Comparison of ENCODE assay signal across 8 cellular contexts in genomic region chr14:23469906-23470403, GRCh38. TPM values are rescaled to one million over a fixed set of nuclear protein-coding genes. Genes with fewer than 3 reads are reported as not detected.
DNase-seq lines count a peak whose midpoint lies in the region; ATAC-seq, FAIRE-seq and TF ChIP-seq lines count a peak whose summit lies in the region.

No MANE protein-coding gene starts in this region.

- H3K36me3 ChIP-seq in right lobe of liver = peaks cover 2 to 39% (median 11%) of the 10 kb centered on the region in 4 donors

- H4K5ac ChIP-seq in H9 (ENCODE audit: insufficient read length, low read depth, low read length) = peak overlapping the region; percentile 90

- H4K20me1 ChIP-seq in H9 (ENCODE audit: control insufficient read depth, insufficient read depth, insufficient read length) = no peaks in the 10 kb centered on the region

- intact Hi-C loops in right lobe of liver (cut with DNase I) = no loop called here

- no peak for FAIRE-seq in GM12891 (lab: Jason Lieb, UNC)

- DNase-seq in AG09309 (ENCODE audit: low read depth) = no peak
- no peak for DNase-seq in H9
- no peak for DNase-seq in activated naive CD8-positive, alpha-beta T cell treated with anti-CD3 and anti-CD28 coated beads, Interleukin-2, amount 50 U/mL, for 24 hours
- DNase-seq in right lobe of liver = no peak
- no peak for DNase-seq in AG08395 (ENCODE audit: low spot score)
- DNase-seq in GM12891 (ENCODE audit: insufficient read length, low spot score) = no peak
- no peak for DNase-seq in NCI-H446 (lab: John Stamatoyannopoulos, UW)
- DNase-seq in ureter (ENCODE audit: low spot score) = no peak

- H3K9me3 Mint-ChIP-seq in H9 = no peaks in the 10 kb centered on the region
- H3K9me3 Mint-ChIP-seq in activated naive CD8-positive, alpha-beta T cell treated with anti-CD3 and anti-CD28 coated beads, Interleukin-2, amount 50 U/mL, for 24 hours = no peaks in the 10 kb centered on the region

- H3K27me3 ChIP-seq in H9 (ENCODE audit: insufficient read depth, low read length) (no peaks in the 10 kb centered on the region), right lobe of liver (no peaks in the 10 kb centered on the region)

- H4K8ac ChIP-seq in H9 (replicated peaks; ENCODE audit: insufficient read length, low read depth, low read length) = no peak overlapping the region

- H3K4me3 ChIP-seq in AG09309 (ENCODE audit: control insufficient read depth, low read depth, low read length) = peak overlapping the region; percentile 97
- H3K4me3 ChIP-seq in right lobe of liver = peak overlapping the region; percentile 83 to 92 (median 85)

- peak overlapping the region; percentile 88 for H3K4me2 ChIP-seq in H9 (ENCODE audit: insufficient read depth, insufficient read length, low read length)

- no peak overlapping the region for H3K23ac ChIP-seq in H9 (ENCODE audit: insufficient read length, low read depth, low read length)

- no peak overlapping the region for H2BK120ac ChIP-seq in H9 (ENCODE audit: low read depth, low read length, poor library complexity, severe bottlenecking)

- H3K4me1 ChIP-seq in H9 (ENCODE audit: insufficient read depth, low read length) (no peaks in the 10 kb centered on the region), right lobe of liver (peaks cover 0 to 7% (median 2%) of the 10 kb centered on the region in 4 donors)

- H3T11ph ChIP-seq in H9 (ENCODE audit: low read length) = no peak overlapping the region

- no peak overlapping the region for H2AK5ac ChIP-seq in H9 (ENCODE audit: insufficient read length, low read length)

- H3K14ac ChIP-seq in H9 (ENCODE audit: insufficient read depth, low read length) = 0 out of 2 replicates have a peak overlapping the region, but pooled peaks have one; percentile 77

- H3K79me1 ChIP-seq in H9 (ENCODE audit: insufficient read depth, low read depth, low read length, poor library complexity, severe bottlenecking) = no peaks in the 10 kb centered on the region

- H3K4me1 Mint-ChIP-seq in H9 = peaks cover 0 to 4% of the 10 kb centered on the region in 2 experiments; a peak in 2 of 4 replicates
- H3K4me1 Mint-ChIP-seq in activated naive CD8-positive, alpha-beta T cell treated with anti-CD3 and anti-CD28 coated beads, Interleukin-2, amount 50 U/mL, for 24 hours = no peaks in the 10 kb centered on the region

- H2BK15ac ChIP-seq in H9 (ENCODE audit: low read depth, low read length) = no peak overlapping the region

- H3K23me2 ChIP-seq in H9 (ENCODE audit: insufficient read length, low read depth, low read length, poor library complexity, severe bottlenecking) = peaks cover 3% of the 10 kb centered on the region

- peak overlapping the region; percentile 94 for H3K18ac ChIP-seq in H9 (ENCODE audit: insufficient read length, low read depth, low read length)

- H3K4me3 Mint-ChIP-seq in H9 = no peak overlapping the region
- H3K4me3 Mint-ChIP-seq in activated naive CD8-positive, alpha-beta T cell treated with anti-CD3 and anti-CD28 coated beads, Interleukin-2, amount 50 U/mL, for 24 hours = no peak overlapping the region

- H4K91ac ChIP-seq in H9 (ENCODE audit: insufficient read length, low read depth, low read length) = no peak overlapping the region

- peak overlapping the region; percentile 98 for H3K9ac ChIP-seq in H9 (ENCODE audit: extremely low read depth, insufficient read length, low read length)

- H2BK5ac ChIP-seq in H9 (ENCODE audit: insufficient read length, low read length) = peak overlapping the region; percentile 88

- no peaks in the 10 kb centered on the region for H3K9me3 ChIP-seq in H9 (ENCODE audit: control insufficient read depth, low read depth, low read length)
- H3K9me3 ChIP-seq in right lobe of liver = no peaks in the 10 kb centered on the region

- peaks cover 11% of the 10 kb centered on the region for H3K27me3 Mint-ChIP-seq in H9 (ENCODE audit: low read depth)
- H3K27me3 Mint-ChIP-seq in activated naive CD8-positive, alpha-beta T cell treated with anti-CD3 and anti-CD28 coated beads, Interleukin-2, amount 50 U/mL, for 24 hours = no peaks in the 10 kb centered on the region

- H2BK20ac ChIP-seq in H9 (ENCODE audit: low read depth, low read length, poor library complexity, severe bottlenecking) = no peak overlapping the region

- WGBS in H9 (ENCODE audit: extremely low coverage, insufficient read length, low lambda C conversion rate) = no CpG with 5 or more reads among the region's 11 CpGs
- WGBS in right lobe of liver (ENCODE audit: insufficient coverage, low coverage, low lambda C conversion rate, missing lambda C conversion rate) = 3% methylated on average over 8 of the region's 11 CpGs

- no peak overlapping the region for H3K56ac ChIP-seq in H9 (ENCODE audit: insufficient read length, low read depth, low read length)

- H2AFZ ChIP-seq in H9 (ENCODE audit: low read length) = no peak overlapping the region

- TF ChIP-seq CTCF in AG09309 (IDR thresholded peaks at IDR 0.05; ENCODE audit: control insufficient read depth, insufficient read depth, low read depth, low read length, missing control alignments) (no peak), H9 (conservative IDR thresholded peaks at IDR 0.05) (no peak), right lobe of liver (IDR thresholded peaks at IDR 0.05) (no peak)

- ATAC-seq in activated naive CD8-positive, alpha-beta T cell treated with anti-CD3 and anti-CD28 coated beads, Interleukin-2, amount 50 U/mL, for 24 hours = peak; percentile 22
- ATAC-seq in right lobe of liver = peak; percentile 1 to 4 (median 2)

- H3K36me3 Mint-ChIP-seq in H9 (ENCODE audit: insufficient read depth in 1 of 3, low read depth in 3 of 3) = peaks cover 16 to 41% (median 37%) of the 10 kb centered on the region in 3 experiments; a peak in 6 of 7 replicates
- peaks cover 34% of the 10 kb centered on the region for H3K36me3 Mint-ChIP-seq in activated naive CD8-positive, alpha-beta T cell treated with anti-CD3 and anti-CD28 coated beads, Interleukin-2, amount 50 U/mL, for 24 hours (ENCODE audit: low read depth)

- H2BK12ac ChIP-seq in H9 (ENCODE audit: insufficient read length, low read depth, low read length) = no peak overlapping the region

- H3K79me2 ChIP-seq in H9 (ENCODE audit: insufficient read depth, low read length) = peaks cover 3% of the 10 kb centered on the region; the same call in 1 of the 2 replicates

- no peak for TF ChIP-seq POLR2A in right lobe of liver (IDR thresholded peaks at IDR 0.05)
- no peak for TF ChIP-seq POLR2A in GM12891 (IDR thresholded peaks at IDR 0.05; ENCODE audit: low read depth, low read length)

- H3K27ac ChIP-seq in H9 (ENCODE audit: insufficient read length, low read depth, low read length) (peak overlapping the region; percentile 24), right lobe of liver (peak overlapping the region; percentile 45 to 70 (median 64))

- H3K4ac ChIP-seq in H9 (ENCODE audit: low read depth, low read length) = no peak overlapping the region

- no peak overlapping the region for H3K27ac Mint-ChIP-seq in H9
- no peak overlapping the region for H3K27ac Mint-ChIP-seq in activated naive CD8-positive, alpha-beta T cell treated with anti-CD3 and anti-CD28 coated beads, Interleukin-2, amount 50 U/mL, for 24 hours

TF ChIP-seq in GM12891, 5 proteins besides CTCF, POLR2A, EP300 and RAD21:
- no peak for TF ChIP-seq POU2F2 (IDR thresholded peaks at IDR 0.05; ENCODE audit: low read depth, low read length)
- no peak for TF ChIP-seq PAX5 (IDR thresholded peaks at IDR 0.05; ENCODE audit: insufficient read depth, low read length, severe bottlenecking)
- no peak; the same call in 1 of the 2 replicates for TF ChIP-seq TAF1 (IDR thresholded peaks at IDR 0.05; ENCODE audit: low read depth, low read length)
- no peak for TF ChIP-seq SPI1 (IDR thresholded peaks at IDR 0.05; ENCODE audit: low read depth, low read length)
- TF ChIP-seq POLR2AphosphoS5 (IDR thresholded peaks at IDR 0.05; ENCODE audit: low read depth, low read length) = no peak

RNA-seq across cellular contexts. Expression of gene NGDN, which starts 0.5 kb away (rescaled TPM):
- 51.7 and 53.1 TPM in 2 replicates for total RNA-seq in H9 (2021)
- 10 to 100 TPM; 12.0 to 16.5 (median 14.3) TPM for total RNA-seq in right lobe of liver
- 49.6 TPM for polyA plus RNA-seq in GM12891 (2012; ENCODE audit: low read depth, missing spikeins)
- total RNA-seq in ureter = 39.9 TPM

RNA-seq across cellular contexts. Expression of gene MYH7, which starts 34.5 kb away (rescaled TPM):
- total RNA-seq in H9 (2021) (not detected in 2 replicates), right lobe of liver (1 to 10 TPM in 1 of 6 experiments, under 1 TPM in 5; 0.30 to 5.6 (median 0.60) TPM), ureter (2.1 TPM)
- polyA plus RNA-seq in GM12891 (2012; ENCODE audit: low read depth, missing spikeins) = 0.03 TPM
